14 cellular contexts compared by ENCODE assay signal in genomic region chr2:218985325-218986091, GRCh38.
DNase-seq lines count a peak whose midpoint lies in the region; ATAC-seq, FAIRE-seq and TF ChIP-seq lines count a peak whose summit lies in the region.
"Had no signal": no experiment of that assay in that cellular context is flagged by ENCODE, and none has a peak within 500 bp of the region (broad histone marks: within the 10 kb centered on the region; RNA-seq: fewer than 3 reads in every experiment).

No MANE protein-coding gene starts in this region.

- no peaks in the 10 kb centered on the region for H3K36me3 ChIP-seq in HUES6 (ENCODE audit: control insufficient read depth, insufficient read depth, low read length)
- H3K36me3 ChIP-seq: thoracic aorta had no signal

- peaks cover 1% of the 10 kb centered on the region for H3K36me3 Mint-ChIP-seq in central memory CD8-positive, alpha-beta T cell (ENCODE audit: insufficient read depth)
- H3K36me3 Mint-ChIP-seq in nephron progenitor cell (ENCODE audit: low read depth): no peaks in the 10 kb centered on the region

- no peaks in the 10 kb centered on the region for H3K9me3 ChIP-seq in HUES6 (ENCODE audit: control insufficient read depth, insufficient read depth, low read depth, low read length)
- H3K9me3 ChIP-seq: thoracic aorta had no signal

- peaks cover 26% of the 10 kb centered on the region for H3K4me1 ChIP-seq in HUES6 (ENCODE audit: control insufficient read depth, insufficient read depth, low read length)

- H3K27ac Mint-ChIP-seq in central memory CD8-positive, alpha-beta T cell (ENCODE audit: low read depth): no peak overlapping the region
- H3K27ac Mint-ChIP-seq in nephron progenitor cell: no peak overlapping the region

- H3K9ac ChIP-seq in HUES6 (ENCODE audit: low read length): no peak overlapping the region

- TF ChIP-seq CTCF in nephron progenitor cell (IDR thresholded peaks at IDR 0.05): no peak

- DNase-seq in DMS79 treated with DMSO at 0.1 percent for 48 hours (lab: John Stamatoyannopoulos, UW): peak; percentile 10
- no peak for DNase-seq in DMS79 (lab: John Stamatoyannopoulos, UW)
- DNase-seq in central memory CD8-positive, alpha-beta T cell (ENCODE audit: low spot score in 2 of 2): no peak
- no peak for DNase-seq in nephron progenitor cell
- DNase-seq in SIG-M5 treated with dmso at 0.1 percent for 504 hours (lab: John Stamatoyannopoulos, UW; ENCODE audit: unreplicated experiment): no peak
- no peak for DNase-seq in GM19239 (ENCODE audit: insufficient read length, low spot score)
- DNase-seq: activated CD4-positive, alpha-beta T cell treated with anti-CD3 and anti-CD28 coated beads, Interleukin-2, amount 50 U/mL, for 1 hour; effector memory CD4-positive, alpha-beta T cell; NCI-H2107 had no signal

- H3K4me3 ChIP-seq in HUES6 (ENCODE audit: low read depth, low read length): peak overlapping the region; percentile 49
- H3K4me3 ChIP-seq: skin epidermis had no signal

- H3K27me3 ChIP-seq in HUES6 (ENCODE audit: control insufficient read depth, insufficient read depth, low read length): peaks cover 98% of the 10 kb centered on the region

- no peak for FAIRE-seq in GM19239 (lab: Jason Lieb, UNC)
- FAIRE-seq: A204.1 had no signal

- H3K9me3 Mint-ChIP-seq in central memory CD8-positive, alpha-beta T cell: no peaks in the 10 kb centered on the region
- no peaks in the 10 kb centered on the region for H3K9me3 Mint-ChIP-seq in nephron progenitor cell

- H3K4me3 Mint-ChIP-seq in central memory CD8-positive, alpha-beta T cell: peak overlapping the region; percentile 10
- peak overlapping the region; percentile 32 for H3K4me3 Mint-ChIP-seq in nephron progenitor cell

- no peak for ATAC-seq in central memory CD8-positive, alpha-beta T cell (replicated peaks; ENCODE audit: extremely low read depth, poor library complexity, severe bottlenecking)
- no peak for ATAC-seq in GM21447 (IDR thresholded peaks at IDR 0.05; ENCODE audit: unreplicated experiment)

- peaks cover 33% of the 10 kb centered on the region for H3K4me1 Mint-ChIP-seq in central memory CD8-positive, alpha-beta T cell
- H3K4me1 Mint-ChIP-seq in nephron progenitor cell: peaks cover 11% of the 10 kb centered on the region

- no peak overlapping the region for H3K27ac ChIP-seq in HUES6 (ENCODE audit: low read depth, low read length)
- H3K27ac ChIP-seq: skin epidermis, thoracic aorta had no signal

- H3K27me3 Mint-ChIP-seq in central memory CD8-positive, alpha-beta T cell: peaks cover 100% of the 10 kb centered on the region
- peaks cover 99% of the 10 kb centered on the region for H3K27me3 Mint-ChIP-seq in nephron progenitor cell (ENCODE audit: low read depth, poor library complexity)
